ENCODE assay signal across 26 cellular contexts in the genomic region with DNA sequence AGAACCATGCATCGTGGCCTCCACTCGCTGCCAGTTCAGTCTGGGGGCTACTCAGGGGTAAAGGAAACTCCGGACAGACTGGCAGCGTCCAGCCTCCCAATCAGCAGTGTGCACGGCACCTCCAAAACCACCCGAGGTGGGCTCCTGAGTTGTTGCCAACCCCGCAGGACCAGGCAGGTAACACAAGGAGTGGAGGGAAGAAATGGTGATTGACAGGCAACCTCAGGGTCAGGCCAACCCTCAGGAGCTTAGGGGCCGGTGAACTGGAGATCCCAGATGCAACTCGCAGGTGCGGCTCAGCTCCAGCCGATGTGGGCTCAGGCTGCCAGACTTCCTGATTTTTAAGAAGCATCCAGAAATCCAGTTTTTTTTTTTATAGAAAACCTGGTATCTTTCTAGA.
"Had no signal": no experiment of that assay in that cellular context is flagged by ENCODE, and none has a peak within 500 bp of the region (broad histone marks: within the 10 kb centered on the region; RNA-seq: fewer than 3 reads in every experiment).

No MANE protein-coding gene starts in this region.

- H3K27me3 ChIP-seq: esophagus muscularis mucosa, foreskin keratinocyte, gastroesophageal sphincter, hepatocyte, neutrophil, testis had no signal

- H3K4me1 Mint-ChIP-seq: memory B cell, naive B cell, neural crest cell had no signal

- H3K4me3 Mint-ChIP-seq: memory B cell; naive B cell; natural killer cell treated with Interleukin-12 subunit alpha and Interleukin-12 subunit beta and Interleukin-15 and Interleukin-18, amount 100 ng/mL, for 72 hours; neural crest cell; stimulated activated memory B cell treated with anti-CD40 and anti-IgM and Interleukin-4, amounts not matched to agents 10 μg/mL and 1 μg/mL and 100 μg/mL, for 72 hours; type B pancreatic cell had no signal

- ATAC-seq: foreskin keratinocyte; gastroesophageal sphincter; heart left ventricle; left lobe of liver; natural killer cell treated with Interleukin-12 subunit alpha and Interleukin-12 subunit beta and Interleukin-15 and Interleukin-18, amount 100 ng/mL, for 72 hours; sciatic nerve; stimulated activated memory B cell treated with anti-CD40 and anti-IgM and Interleukin-4, amounts not matched to agents 10 μg/mL and 1 μg/mL and 100 μg/mL, for 72 hours; stimulated activated naive CD8-positive, alpha-beta T cell treated with anti-CD3 and anti-CD28 coated beads, Interleukin-15, Interleukin-2, amounts not matched to agents 100 U/mL and 50 U/mL, for 24 hours had no signal

- H3K27ac Mint-ChIP-seq: memory B cell; naive B cell; natural killer cell treated with Interleukin-12 subunit alpha and Interleukin-12 subunit beta and Interleukin-15 and Interleukin-18, amount 100 ng/mL, for 72 hours; progenitor cell of endocrine pancreas; stimulated activated memory B cell treated with anti-CD40 and anti-IgM and Interleukin-4, amounts not matched to agents 10 μg/mL and 1 μg/mL and 100 μg/mL, for 72 hours; type B pancreatic cell had no signal

- H3K9me3 Mint-ChIP-seq: memory B cell; naive B cell; natural killer cell treated with Interleukin-12 subunit alpha and Interleukin-12 subunit beta and Interleukin-15 and Interleukin-18, amount 100 ng/mL, for 72 hours; neural crest cell; stimulated activated memory B cell treated with anti-CD40 and anti-IgM and Interleukin-4, amounts not matched to agents 10 μg/mL and 1 μg/mL and 100 μg/mL, for 72 hours; type B pancreatic cell had no signal

- H3K36me3 ChIP-seq: heart left ventricle, neutrophil, tibial artery had no signal

- H3K27ac ChIP-seq: coronary artery, esophagus muscularis mucosa, foreskin keratinocyte, gastroesophageal sphincter, heart left ventricle, hepatocyte, neutrophil, parathyroid adenoma, testis, tibial artery had no signal

- H3K36me3 Mint-ChIP-seq: naive B cell; natural killer cell treated with Interleukin-12 subunit alpha and Interleukin-12 subunit beta and Interleukin-15 and Interleukin-18, amount 100 ng/mL, for 72 hours; type B pancreatic cell had no signal

- H3K27me3 Mint-ChIP-seq: natural killer cell treated with Interleukin-12 subunit alpha and Interleukin-12 subunit beta and Interleukin-15 and Interleukin-18, amount 100 ng/mL, for 72 hours; stimulated activated memory B cell treated with anti-CD40 and anti-IgM and Interleukin-4, amounts not matched to agents 10 μg/mL and 1 μg/mL and 100 μg/mL, for 72 hours had no signal

- H3K4me3 ChIP-seq: coronary artery, esophagus muscularis mucosa, gastroesophageal sphincter, heart left ventricle, hepatocyte, lung, testis, tibial artery had no signal

- H3K4me1 ChIP-seq: esophagus muscularis mucosa, foreskin keratinocyte, gastroesophageal sphincter, heart left ventricle, parathyroid adenoma, testis, tibial artery had no signal

- H3K9me3 ChIP-seq: esophagus muscularis mucosa, gastroesophageal sphincter, heart left ventricle, neutrophil, testis, tibial artery had no signal

- DNase-seq: dermis blood vessel endothelial cell; effector memory CD4-positive, alpha-beta T cell; foreskin keratinocyte; heart left ventricle; kidney; naive B cell; stimulated activated CD4-positive, alpha-beta T cell treated with anti-CD3 and anti-CD28 coated beads, Interleukin-4, amount 100 ng/mL, for 4 hours; stimulated activated naive CD8-positive, alpha-beta T cell treated with anti-CD3 and anti-CD28 coated beads, Interleukin-15, Interleukin-2, amounts not matched to agents 100 U/mL and 50 U/mL, for 24 hours; substantia nigra; testis; tibial artery had no signal
